1 cellular context compared by ENCODE assay signal in the genomic region with DNA sequence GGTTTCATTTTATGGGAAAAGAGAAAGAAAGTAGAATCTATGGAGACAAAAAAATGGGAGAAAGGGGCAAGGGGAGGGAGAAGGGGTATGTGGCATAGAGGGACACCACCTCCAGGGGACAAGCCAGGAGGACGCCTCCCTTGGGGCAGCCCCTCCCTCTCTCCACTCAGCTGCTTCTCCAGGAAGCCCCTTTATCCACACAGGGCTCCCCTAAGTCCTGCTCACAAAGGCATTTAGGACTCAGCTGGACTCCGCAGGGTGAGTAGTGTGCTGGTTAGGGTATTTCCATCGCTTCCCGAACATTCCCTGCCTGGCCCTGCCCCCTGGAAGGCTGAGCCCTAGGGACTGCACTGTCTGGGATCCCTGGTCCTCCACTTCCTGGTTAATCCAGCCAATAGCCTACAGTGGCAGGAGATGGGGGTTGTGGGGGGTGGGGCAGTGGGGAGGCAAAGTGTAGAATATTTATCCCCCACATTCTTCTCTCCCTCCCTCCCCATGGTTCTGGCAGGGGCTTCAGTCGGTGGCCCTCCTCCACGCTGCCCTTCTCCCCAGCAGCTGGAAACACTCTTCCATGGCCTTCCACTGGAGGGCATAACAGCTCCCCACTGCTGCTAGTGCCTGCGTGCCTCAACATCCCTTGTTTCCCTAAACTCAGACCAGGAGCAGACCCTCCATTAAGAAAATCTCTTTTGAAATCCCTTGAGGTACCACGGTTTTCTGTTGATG.
TF ChIP-seq lines count a peak whose summit lies in the region.

No MANE protein-coding gene starts in this region.

TF ChIP-seq in HCT116, 20 proteins besides CTCF, POLR2A, EP300 and RAD21 (continued from another document):
- TF ChIP-seq, protein P1, sequence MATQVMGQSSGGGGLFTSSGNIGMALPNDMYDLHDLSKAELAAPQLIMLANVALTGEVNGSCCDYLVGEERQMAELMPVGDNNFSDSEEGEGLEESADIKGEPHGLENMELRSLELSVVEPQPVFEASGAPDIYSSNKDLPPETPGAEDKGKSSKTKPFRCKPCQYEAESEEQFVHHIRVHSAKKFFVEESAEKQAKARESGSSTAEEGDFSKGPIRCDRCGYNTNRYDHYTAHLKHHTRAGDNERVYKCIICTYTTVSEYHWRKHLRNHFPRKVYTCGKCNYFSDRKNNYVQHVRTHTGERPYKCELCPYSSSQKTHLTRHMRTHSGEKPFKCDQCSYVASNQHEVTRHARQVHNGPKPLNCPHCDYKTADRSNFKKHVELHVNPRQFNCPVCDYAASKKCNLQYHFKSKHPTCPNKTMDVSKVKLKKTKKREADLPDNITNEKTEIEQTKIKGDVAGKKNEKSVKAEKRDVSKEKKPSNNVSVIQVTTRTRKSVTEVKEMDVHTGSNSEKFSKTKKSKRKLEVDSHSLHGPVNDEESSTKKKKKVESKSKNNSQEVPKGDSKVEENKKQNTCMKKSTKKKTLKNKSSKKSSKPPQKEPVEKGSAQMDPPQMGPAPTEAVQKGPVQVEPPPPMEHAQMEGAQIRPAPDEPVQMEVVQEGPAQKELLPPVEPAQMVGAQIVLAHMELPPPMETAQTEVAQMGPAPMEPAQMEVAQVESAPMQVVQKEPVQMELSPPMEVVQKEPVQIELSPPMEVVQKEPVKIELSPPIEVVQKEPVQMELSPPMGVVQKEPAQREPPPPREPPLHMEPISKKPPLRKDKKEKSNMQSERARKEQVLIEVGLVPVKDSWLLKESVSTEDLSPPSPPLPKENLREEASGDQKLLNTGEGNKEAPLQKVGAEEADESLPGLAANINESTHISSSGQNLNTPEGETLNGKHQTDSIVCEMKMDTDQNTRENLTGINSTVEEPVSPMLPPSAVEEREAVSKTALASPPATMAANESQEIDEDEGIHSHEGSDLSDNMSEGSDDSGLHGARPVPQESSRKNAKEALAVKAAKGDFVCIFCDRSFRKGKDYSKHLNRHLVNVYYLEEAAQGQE (IDR thresholded peaks at IDR 0.05; ENCODE audit: low read depth), result no peak
- TF ChIP-seq, protein P2, sequence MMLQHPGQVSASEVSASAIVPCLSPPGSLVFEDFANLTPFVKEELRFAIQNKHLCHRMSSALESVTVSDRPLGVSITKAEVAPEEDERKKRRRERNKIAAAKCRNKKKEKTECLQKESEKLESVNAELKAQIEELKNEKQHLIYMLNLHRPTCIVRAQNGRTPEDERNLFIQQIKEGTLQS (IDR thresholded peaks at IDR 0.05), result no peak
- TF ChIP-seq YY1 (IDR thresholded peaks at IDR 0.05; ENCODE audit: extremely low read depth, insufficient replicate concordance, low read depth, low read length), result no peak
- TF ChIP-seq CEBPB (IDR thresholded peaks at IDR 0.05; ENCODE audit: low read depth), result no peak
- no peak for TF ChIP-seq ZNF274 (IDR thresholded peaks at IDR 0.05; ENCODE audit: low read depth, low read length)
- TF ChIP-seq, protein P3, sequence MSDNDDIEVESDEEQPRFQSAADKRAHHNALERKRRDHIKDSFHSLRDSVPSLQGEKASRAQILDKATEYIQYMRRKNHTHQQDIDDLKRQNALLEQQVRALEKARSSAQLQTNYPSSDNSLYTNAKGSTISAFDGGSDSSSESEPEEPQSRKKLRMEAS (IDR thresholded peaks at IDR 0.05), result no peak
- no peak for TF ChIP-seq JUND (IDR thresholded peaks at IDR 0.05)
- no peak for TF ChIP-seq SRF (IDR thresholded peaks at IDR 0.05; ENCODE audit: low read depth)
- TF ChIP-seq, protein P4, sequence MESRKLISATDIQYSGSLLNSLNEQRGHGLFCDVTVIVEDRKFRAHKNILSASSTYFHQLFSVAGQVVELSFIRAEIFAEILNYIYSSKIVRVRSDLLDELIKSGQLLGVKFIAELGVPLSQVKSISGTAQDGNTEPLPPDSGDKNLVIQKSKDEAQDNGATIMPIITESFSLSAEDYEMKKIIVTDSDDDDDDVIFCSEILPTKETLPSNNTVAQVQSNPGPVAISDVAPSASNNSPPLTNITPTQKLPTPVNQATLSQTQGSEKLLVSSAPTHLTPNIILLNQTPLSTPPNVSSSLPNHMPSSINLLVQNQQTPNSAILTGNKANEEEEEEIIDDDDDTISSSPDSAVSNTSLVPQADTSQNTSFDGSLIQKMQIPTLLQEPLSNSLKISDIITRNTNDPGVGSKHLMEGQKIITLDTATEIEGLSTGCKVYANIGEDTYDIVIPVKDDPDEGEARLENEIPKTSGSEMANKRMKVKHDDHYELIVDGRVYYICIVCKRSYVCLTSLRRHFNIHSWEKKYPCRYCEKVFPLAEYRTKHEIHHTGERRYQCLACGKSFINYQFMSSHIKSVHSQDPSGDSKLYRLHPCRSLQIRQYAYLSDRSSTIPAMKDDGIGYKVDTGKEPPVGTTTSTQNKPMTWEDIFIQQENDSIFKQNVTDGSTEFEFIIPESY (IDR thresholded peaks at IDR 0.05; ENCODE audit: extremely low read depth, insufficient replicate concordance, low read length), result no peak
